Comparison of ENCODE assay signal across 16 cellular contexts in genomic region chr5:3600106-3600997, GRCh38. TPM values are rescaled to one million over a fixed set of nuclear protein-coding genes. Genes with fewer than 3 reads are reported as not detected.
DNase-seq lines count a peak whose midpoint lies in the region; TF ChIP-seq lines count a peak whose summit lies in the region.
"Had no signal": no experiment of that assay in that cellular context is flagged by ENCODE, and none has a peak within 500 bp of the region (broad histone marks: within the 10 kb centered on the region; RNA-seq: fewer than 3 reads in every experiment).

No MANE protein-coding gene starts in this region.

- peaks cover 5% of the 10 kb centered on the region for H3K79me1 ChIP-seq in neuronal stem cell (ENCODE audit: low read depth, low read length)

- H3K18ac ChIP-seq in neuronal stem cell (ENCODE audit: low read length): peak overlapping the region; percentile 85

- WGBS in iPS DF 6.9 (ENCODE audit: insufficient coverage, insufficient read length): no CpG with 5 or more reads among the region's 66 CpGs
- WGBS in neuronal stem cell (ENCODE audit: extremely low coverage in 2 of 2, insufficient read length in 2 of 2, insufficient replicate concordance in 1 of 2), 2 donors: no CpG with 5 or more reads among the region's 66 CpGs
- WGBS in testis, 2 donors: 0 to 2% methylated on average over 15 to 59 of the region's 66 CpGs

- H3K9me3 ChIP-seq in ES-I3 (ENCODE audit: control insufficient read depth, insufficient read depth, low read length) (no peaks in the 10 kb centered on the region), NT2/D1 (ENCODE audit: insufficient read depth, low read length) (no peaks in the 10 kb centered on the region), iPS DF 6.9 (ENCODE audit: control insufficient read depth, insufficient read depth, low read length) (no peaks in the 10 kb centered on the region), neuronal stem cell (replicated peaks in 1 of 2; ENCODE audit: control insufficient read depth in 2 of 2, insufficient read depth in 1 of 2, low read depth in 1 of 2, low read length in 2 of 2) (peaks cover 3 to 41% of the 10 kb centered on the region in 2 donors), testis (no peaks in the 10 kb centered on the region)

- H3K4me1 ChIP-seq in ES-I3 (ENCODE audit: insufficient read depth, low read length): no peaks in the 10 kb centered on the region
- peaks cover 6% of the 10 kb centered on the region for H3K4me1 ChIP-seq in NT2/D1 (ENCODE audit: insufficient read depth, insufficient read length)
- peaks cover 9% of the 10 kb centered on the region for H3K4me1 ChIP-seq in iPS DF 6.9 (ENCODE audit: control insufficient read depth, insufficient read depth, low read length)
- H3K4me1 ChIP-seq in neuronal stem cell (ENCODE audit: control insufficient read depth in 2 of 2, insufficient read depth in 1 of 2, low read depth in 1 of 2, low read length in 2 of 2): peaks cover under 1 to 13% of the 10 kb centered on the region in 2 donors
- H3K4me1 ChIP-seq in testis: peaks cover 5% of the 10 kb centered on the region

- H2BK15ac ChIP-seq in neuronal stem cell (ENCODE audit: low read length): peak overlapping the region; percentile 99

- peak overlapping the region; percentile 34 for H3K23ac ChIP-seq in neuronal stem cell (ENCODE audit: low read depth, low read length, poor library complexity)

- H4K8ac ChIP-seq in neuronal stem cell (ENCODE audit: low read depth, low read length): no peak overlapping the region

- H3K27ac ChIP-seq in iPS DF 6.9 (ENCODE audit: low read length) (no peak overlapping the region), neuronal stem cell (replicated peaks; ENCODE audit: low read length) (no peak overlapping the region), testis (no peak overlapping the region)

- no peak for TF ChIP-seq POLR2A in testis (IDR thresholded peaks at IDR 0.05)

- H3K4me2 ChIP-seq in neuronal stem cell (ENCODE audit: insufficient read depth, low read length, poor library complexity, severe bottlenecking): peak overlapping the region; percentile 75

- intact Hi-C loops in testis (cut with DNase I; ENCODE audit: low total_unique reads): no loop called here

- H3K4ac ChIP-seq in neuronal stem cell (ENCODE audit: low read length): no peak overlapping the region

- H3K27me3 ChIP-seq in NT2/D1 (ENCODE audit: insufficient read depth, insufficient read length) (peaks cover 66% of the 10 kb centered on the region), iPS DF 6.9 (ENCODE audit: control insufficient read depth, insufficient read depth, low read length) (peaks cover 81% of the 10 kb centered on the region), neuronal stem cell (ENCODE audit: control insufficient read depth in 3 of 3, insufficient read depth in 3 of 3, low read depth in 1 of 3, low read length in 3 of 3) (peaks cover 0 to 93% (median 42%) of the 10 kb centered on the region in 3 experiments), testis (no peaks in the 10 kb centered on the region)

- no peak for TF ChIP-seq CTCF in testis (IDR thresholded peaks at IDR 0.05)

- no peak overlapping the region for H2AFZ ChIP-seq in neuronal stem cell (ENCODE audit: low read length)

- H2BK12ac ChIP-seq in neuronal stem cell (ENCODE audit: low read length): peak overlapping the region; percentile 84

- H3K4me3 ChIP-seq in NT2/D1 (ENCODE audit: insufficient read length, low read depth) (peak overlapping the region; percentile 30), iPS DF 6.9 (ENCODE audit: low read length) (peak overlapping the region; percentile 16; the same call in 1 of the 2 replicates), neuronal stem cell (ENCODE audit: low read length in 2 of 2) (peak overlapping the region in 1 of 2 donors; percentile 13), testis (no peak overlapping the region)

- H3K9ac ChIP-seq in ES-I3 (ENCODE audit: low read depth, low read length) (peak overlapping the region; percentile 61), NT2/D1 (ENCODE audit: insufficient read length, low read depth) (peak overlapping the region; percentile 64), neuronal stem cell (ENCODE audit: low read depth, low read length, poor library complexity) (peak overlapping the region; percentile 34)

- peak overlapping the region; percentile 25 for H3K14ac ChIP-seq in neuronal stem cell (ENCODE audit: low read length)

- H2BK120ac ChIP-seq in neuronal stem cell (ENCODE audit: low read depth, low read length): peak overlapping the region; percentile 44

- DNase-seq in NT2/D1 (ENCODE audit: low read depth, low spot score) (no peak), iPS DF 6.9 (ENCODE audit: low read depth, low spot score) (no peak), neuronal stem cell (ENCODE audit: low spot score) (no peak), testis (no peak), NOMO-1 treated with DMSO at 0.1 percent for 48 hours (lab: John Stamatoyannopoulos, UW; ENCODE audit: unreplicated experiment) (no peak), NCI-H1694 treated with DMSO at 0.1 percent for 48 hours (lab: John Stamatoyannopoulos, UW) (no peak), NCI-H446 (lab: John Stamatoyannopoulos, UW) (no peak)
- DNase-seq: activated CD4-positive, alpha-beta T cell treated with anti-CD3 and anti-CD28 coated beads, Interleukin-2, amount 10 ng/mL, durations not matched to agents 7 days and 5 days; CD4-positive, CD25-positive, alpha-beta regulatory T cell; HFFc6; NCI-H1092 had no signal

- H2BK5ac ChIP-seq in neuronal stem cell (ENCODE audit: low read length): peak overlapping the region; percentile 8

- peak overlapping the region; percentile 71 for H2AK5ac ChIP-seq in neuronal stem cell (ENCODE audit: low read depth, low read length)

- no peak overlapping the region for H4K91ac ChIP-seq in neuronal stem cell (ENCODE audit: low read depth, low read length, poor library complexity)

- H3K36me3 ChIP-seq in ES-I3 (ENCODE audit: insufficient read depth, low read length) (no peaks in the 10 kb centered on the region), NT2/D1 (ENCODE audit: insufficient read depth, insufficient read length, low read length) (no peaks in the 10 kb centered on the region), iPS DF 6.9 (ENCODE audit: control insufficient read depth, insufficient read depth, low read length) (no peaks in the 10 kb centered on the region), neuronal stem cell (replicated peaks in 1 of 2; ENCODE audit: control insufficient read depth in 2 of 2, insufficient read depth in 2 of 2, low read length in 2 of 2) (peaks cover 0 to 64% of the 10 kb centered on the region in 2 donors), testis (ENCODE audit: low read depth, missing control alignments) (no peaks in the 10 kb centered on the region)

RNA-seq across cellular contexts. Expression of gene IRX1, which starts 4.7 kb away (rescaled TPM):
- 2.6 TPM for polyA plus RNA-seq in neuronal stem cell (2013, experiment 1 of 2)
- polyA plus RNA-seq in neuronal stem cell (2013, experiment 2 of 2): 2.3 TPM
- under 1 TPM; 0.19 to 0.47 TPM for total RNA-seq in testis
- polyA plus RNA-seq in testis (ENCODE audit: insufficient read depth, low read depth, low replicate concordance): 0.17 TPM
- total RNA-seq: activated CD4-positive, alpha-beta T cell treated with anti-CD3 and anti-CD28 coated beads, Interleukin-2, amount 10 ng/mL, durations not matched to agents 7 days and 5 days; activated T-helper 17 cell treated with anti-CD3 and anti-CD28 coated beads, Interleukin-2, amount 50 U/mL, for 72 hours; CD4-positive, CD25-positive, alpha-beta regulatory T cell; HFFc6; mucosa of gallbladder; NCI-H460; RPMI7951 had no signal
- polyA plus RNA-seq: CD4-positive, CD25-positive, alpha-beta regulatory T cell had no signal

Comparison
In these comparisons a context has a peak if more than half of its experiments do, and no peak if none do; other contexts are left out.
1. H3K4me3 ChIP-seq: peak in NT2/D1 (single experiment) and iPS DF 6.9 (single experiment); none in testis (0 of 2).
2. Peak in every context shown above with its lines, with median percentiles within 50 percentile points of each other: H3K9ac ChIP-seq.